Comparison of ENCODE assay signal across 22 cellular contexts in genomic region chr17:76955191-76955590, GRCh38.
DNase-seq lines count a peak whose midpoint lies in the region; ATAC-seq and TF ChIP-seq lines count a peak whose summit lies in the region.
"Had no signal": no experiment of that assay in that cellular context is flagged by ENCODE, and none has a peak within 500 bp of the region (broad histone marks: within the 10 kb centered on the region; RNA-seq: fewer than 3 reads in every experiment).

No MANE protein-coding gene starts in this region.

- H3K4me1 ChIP-seq in BLaER1: peaks cover 84% of the 10 kb centered on the region
- peaks cover 9 to 18% of the 10 kb centered on the region in 2 donors for H3K4me1 ChIP-seq in neuronal stem cell (ENCODE audit: control insufficient read depth in 2 of 2, insufficient read depth in 1 of 2, low read depth in 1 of 2, low read length in 2 of 2)
- H3K4me1 ChIP-seq: A549, BE2C, Caco-2 had no signal

- ATAC-seq in WTC11 (0 out of 2 replicates have a peak, but pooled peaks have one; percentile 21), GM21717 (IDR thresholded peaks at IDR 0.05; ENCODE audit: unreplicated experiment) (no peak), GM21723 (IDR thresholded peaks at IDR 0.05; ENCODE audit: unreplicated experiment) (no peak)
- ATAC-seq: A549; CD8-positive, alpha-beta T cell; HCT116 had no signal

- peaks cover 15% of the 10 kb centered on the region; the same call in 1 of the 2 replicates for H4K20me1 ChIP-seq in BLaER1

- no peak overlapping the region for H3K14ac ChIP-seq in neuronal stem cell (ENCODE audit: low read length)

- H3K36me3 ChIP-seq in BLaER1 (peaks cover 16% of the 10 kb centered on the region), neuronal stem cell (replicated peaks in 1 of 2; ENCODE audit: control insufficient read depth in 2 of 2, insufficient read depth in 2 of 2, low read length in 2 of 2) (peaks cover 2 to 7% of the 10 kb centered on the region in 2 donors)
- H3K36me3 ChIP-seq: BE2C had no signal

- H3K4ac ChIP-seq in neuronal stem cell (ENCODE audit: low read length): no peak overlapping the region

- no peak overlapping the region for H2BK5ac ChIP-seq in neuronal stem cell (ENCODE audit: low read length)

- POLR2A ChIA-PET in WTC11 (lab: Charles Lee): no interaction called here

- H2BK15ac ChIP-seq in neuronal stem cell (ENCODE audit: low read length): no peak overlapping the region

- H2BK12ac ChIP-seq in neuronal stem cell (ENCODE audit: low read length): peak overlapping the region; percentile 63

- no peak overlapping the region for H4K91ac ChIP-seq in neuronal stem cell (ENCODE audit: low read depth, low read length, poor library complexity)

- no peak overlapping the region for H3K18ac ChIP-seq in neuronal stem cell (ENCODE audit: low read length)

- H2BK120ac ChIP-seq in neuronal stem cell (ENCODE audit: low read depth, low read length): no peak overlapping the region

- H3K9ac ChIP-seq in BLaER1 (peak overlapping the region; percentile 85; the same call in 1 of the 2 replicates), neuronal stem cell (ENCODE audit: low read depth, low read length, poor library complexity) (no peak overlapping the region)
- H3K9ac ChIP-seq: GM23248 had no signal

- WGBS in neuronal stem cell (ENCODE audit: extremely low coverage in 2 of 2, insufficient read length in 2 of 2, insufficient replicate concordance in 1 of 2), 2 donors: no CpG with 5 or more reads among the region's 6 CpGs

- H4K8ac ChIP-seq in neuronal stem cell (ENCODE audit: low read depth, low read length): no peak overlapping the region

- H2AFZ ChIP-seq in neuronal stem cell (ENCODE audit: low read length): no peak overlapping the region
- H2AFZ ChIP-seq: GM23248 had no signal

- H3K4me2 ChIP-seq in BLaER1: peak overlapping the region; percentile 96
- no peak overlapping the region for H3K4me2 ChIP-seq in neuronal stem cell (ENCODE audit: insufficient read depth, low read length, poor library complexity, severe bottlenecking)
- H3K4me2 ChIP-seq: A549 had no signal

- no peak overlapping the region for H3K4me3 Mint-ChIP-seq in WTC11
- H3K4me3 Mint-ChIP-seq: CD4-positive, CD25-positive, alpha-beta regulatory T cell; CD8-positive, alpha-beta T cell had no signal

- DNase-seq in D341Med (ENCODE audit: low spot score): peak; percentile 31
- DNase-seq in WTC11 (ENCODE audit: low spot score): no peak
- no peak for DNase-seq in neuronal stem cell (ENCODE audit: low spot score)
- no peak for DNase-seq in DMS53 (lab: John Stamatoyannopoulos, UW)
- DNase-seq: 8988T; ACHN; AML-193; BE2C; Caco-2; CD4-positive, CD25-positive, alpha-beta regulatory T cell; CD8-positive, alpha-beta T cell; DMS 273 treated with DMSO at 0.1 percent for 48 hours; DMS79 treated with DMSO at 0.1 percent for 48 hours; GF-D8; GM23248; H7 had no signal

- no peaks in the 10 kb centered on the region for H3K36me3 Mint-ChIP-seq in WTC11
- H3K36me3 Mint-ChIP-seq: CD4-positive, CD25-positive, alpha-beta regulatory T cell; CD8-positive, alpha-beta T cell had no signal

- H3K27me3 Mint-ChIP-seq in WTC11 (ENCODE audit: low read depth): no peaks in the 10 kb centered on the region

- H3K9me3 ChIP-seq in BLaER1 (no peaks in the 10 kb centered on the region), neuronal stem cell (replicated peaks in 1 of 2; ENCODE audit: control insufficient read depth in 2 of 2, insufficient read depth in 1 of 2, low read depth in 1 of 2, low read length in 2 of 2) (no peaks in the 10 kb centered on the region)
- H3K9me3 ChIP-seq: A549, BE2C, Caco-2 had no signal

- H3K9me3 Mint-ChIP-seq in WTC11: no peaks in the 10 kb centered on the region
- H3K9me3 Mint-ChIP-seq: CD8-positive, alpha-beta T cell had no signal

- CTCF ChIA-PET in WTC11 (lab: Charles Lee): interaction anchor here (0.7 to 1.6 kb wide), 2 partner anchors 14 to 244 kb away, joined by 3 to 5 read pairs; no protein-coding TSS in a partner anchor

- no peak overlapping the region for H3K4me3 ChIP-seq in BLaER1
- no peak overlapping the region for H3K4me3 ChIP-seq in neuronal stem cell (ENCODE audit: low read length in 2 of 2)
- H3K4me3 ChIP-seq: A549, GM23248 had no signal

- H3K4me1 Mint-ChIP-seq in WTC11: peaks cover 22% of the 10 kb centered on the region
- H3K4me1 Mint-ChIP-seq: CD4-positive, CD25-positive, alpha-beta regulatory T cell had no signal

- no peaks in the 10 kb centered on the region for H3K79me1 ChIP-seq in neuronal stem cell (ENCODE audit: low read depth, low read length)

- H3K27me3 ChIP-seq in BLaER1 (no peaks in the 10 kb centered on the region), neuronal stem cell (ENCODE audit: control insufficient read depth in 3 of 3, insufficient read depth in 3 of 3, low read depth in 1 of 3, low read length in 3 of 3) (no peaks in the 10 kb centered on the region)
- H3K27me3 ChIP-seq: BE2C had no signal

- H3K27ac ChIP-seq in BLaER1: no peak overlapping the region; the same call in 1 of the 2 replicates
- H3K27ac ChIP-seq in neuronal stem cell (replicated peaks; ENCODE audit: low read length): no peak overlapping the region
- H3K27ac ChIP-seq: C4-2B, GM23248 had no signal

- no peak overlapping the region for H3K27ac Mint-ChIP-seq in WTC11
- H3K27ac Mint-ChIP-seq: CD4-positive, CD25-positive, alpha-beta regulatory T cell; CD8-positive, alpha-beta T cell had no signal

- TF ChIP-seq CTCF in WTC11 (IDR thresholded peaks at IDR 0.05): no peak

- no peak overlapping the region for H2AK5ac ChIP-seq in neuronal stem cell (ENCODE audit: low read depth, low read length)

- H3K23ac ChIP-seq in neuronal stem cell (ENCODE audit: low read depth, low read length, poor library complexity): no peak overlapping the region

TF ChIP-seq in WTC11, 78 proteins besides CTCF, POLR2A, EP300 and RAD21:
- TF ChIP-seq ZNF423 (CRISPR knock-in tag; IDR thresholded peaks at IDR 0.05) (no peak), ZMAT4 (CRISPR knock-in tag; IDR thresholded peaks at IDR 0.05) (no peak), IRF1 (CRISPR knock-in tag; IDR thresholded peaks at IDR 0.05) (no peak), ZNF671 (CRISPR knock-in tag; IDR thresholded peaks at IDR 0.05) (no peak), SP1 (CRISPR knock-in tag; conservative IDR thresholded peaks at IDR 0.05) (no peak), FOXJ3 (CRISPR knock-in tag; IDR thresholded peaks at IDR 0.05; ENCODE audit: borderline replicate concordance) (no peak), CREB1 (CRISPR knock-in tag; IDR thresholded peaks at IDR 0.05) (no peak), ATF2 (CRISPR knock-in tag; IDR thresholded peaks at IDR 0.05; ENCODE audit: borderline replicate concordance, low read depth) (no peak), ZNF317 (CRISPR knock-in tag; IDR thresholded peaks at IDR 0.05; ENCODE audit: borderline replicate concordance, low read depth) (no peak), AFF4 (CRISPR knock-in tag; IDR thresholded peaks at IDR 0.05; ENCODE audit: borderline replicate concordance) (no peak), NR1H2 (CRISPR knock-in tag; IDR thresholded peaks at IDR 0.05) (no peak)
